24 cellular contexts compared by ENCODE assay signal in the genomic region with DNA sequence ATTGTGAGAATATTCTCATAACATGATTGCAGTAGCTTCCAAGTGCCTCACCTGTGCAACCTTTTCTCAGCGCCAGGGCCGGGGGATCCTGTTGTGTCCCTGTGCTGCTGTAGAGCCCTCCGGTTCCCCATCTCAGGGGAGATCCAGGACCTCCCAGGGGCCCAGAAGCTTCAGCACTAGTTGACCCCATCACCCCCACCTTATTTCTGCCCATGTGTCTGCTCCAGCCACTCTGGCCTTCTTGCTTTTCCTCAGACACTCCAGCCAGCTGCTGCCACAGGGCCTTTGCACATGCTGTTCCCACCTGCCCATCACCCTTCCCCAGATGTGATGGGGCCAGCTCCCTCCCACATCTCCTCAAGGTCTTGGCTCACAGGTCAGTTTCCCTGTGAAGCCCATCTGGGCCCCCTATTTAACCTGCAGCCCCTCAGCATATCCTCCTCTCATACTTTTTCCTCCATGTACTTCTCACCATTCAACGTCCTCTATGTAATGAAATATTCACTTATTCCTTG.
"Had no signal": no experiment of that assay in that cellular context is flagged by ENCODE, and none has a peak within 500 bp of the region (broad histone marks: within the 10 kb centered on the region; RNA-seq: fewer than 3 reads in every experiment).

No MANE protein-coding gene starts in this region.

- H3K9me3 ChIP-seq: colonic mucosa, left ventricle myocardium inferior, psoas muscle, right lobe of liver, suprapubic skin, thyroid gland, uterus had no signal

- FAIRE-seq: endothelial cell of umbilical vein, keratinocyte had no signal

- H3K27ac ChIP-seq: colonic mucosa, left ventricle myocardium inferior, neural progenitor cell, parathyroid adenoma, psoas muscle, right lobe of liver, suprapubic skin, thyroid gland, uterus had no signal

- ATAC-seq: left cardiac atrium; natural killer cell treated with Interleukin-12 subunit alpha and Interleukin-12 subunit beta and Interleukin-15 and Interleukin-18, amount 100 ng/mL, for 72 hours; psoas muscle; right lobe of liver had no signal

- H3K79me2 ChIP-seq: parathyroid adenoma had no signal

- H3K9ac ChIP-seq: neural progenitor cell, parathyroid adenoma had no signal

- H3K4me3 ChIP-seq: colonic mucosa, left ventricle myocardium inferior, lung, neural progenitor cell, psoas muscle, right lobe of liver, suprapubic skin, thyroid gland, uterus had no signal

- H2AFZ ChIP-seq: neural progenitor cell, parathyroid adenoma had no signal

- DNase-seq: cerebellar nuclear complex; colonic mucosa; dermis blood vessel endothelial cell; foreskin melanocyte; immature natural killer cell; left cardiac atrium; left ventricle myocardium inferior; mesenchymal stem cell; midbrain; nucleus accumbens; retina; stimulated activated CD4-positive, alpha-beta T cell treated with anti-CD3 and anti-CD28 coated beads, Interleukin-12 subunit alpha, Interleukin-12 subunit beta, amount 100 ng/mL, for 4 hours; stimulated activated naive CD4-positive, alpha-beta T cell treated with Interleukin-2 at 50 U/mL for 16 hours; thyroid gland; uterus had no signal

- H3K4me1 ChIP-seq: colonic mucosa, right lobe of liver, uterus had no signal

- H3K27me3 ChIP-seq: colonic mucosa, neural progenitor cell, right lobe of liver, suprapubic skin, thyroid gland, uterus had no signal

- H3K36me3 ChIP-seq: colonic mucosa, left ventricle myocardium inferior, neural progenitor cell, right lobe of liver, suprapubic skin, thyroid gland, uterus had no signal
